Comparison of ENCODE assay signal across 20 cellular contexts in genomic region chr16:54073356-54073755, GRCh38.
"Had no signal": no experiment of that assay in that cellular context is flagged by ENCODE, and none has a peak within 500 bp of the region (broad histone marks: within the 10 kb centered on the region; RNA-seq: fewer than 3 reads in every experiment).

No MANE protein-coding gene starts in this region.

- H3K36me3 Mint-ChIP-seq: natural killer cell treated with Interleukin-12 subunit alpha and Interleukin-12 subunit beta and Interleukin-15 and Interleukin-18, amount 100 ng/mL, for 72 hours had no signal

- DNase-seq: effector CD4-positive, alpha-beta T cell; endodermal cell; erythroblast; foreskin keratinocyte; heart left ventricle; hippocampal formation; mucosa of descending colon; occipital lobe; pancreas; right cardiac atrium; stimulated activated CD4-positive, alpha-beta T cell treated with anti-CD3 and anti-CD28 coated beads, Interleukin-4, amount 100 ng/mL, for 1 hour; stimulated activated naive B cell treated with anti-CD40 and anti-IgM and Interleukin-4, amounts not matched to agents 10 μg/mL and 1 μg/mL and 100 μg/mL, for 72 hours; stimulated activated naive CD8-positive, alpha-beta T cell treated with anti-CD3 and anti-CD28 coated beads, Interleukin-15, amount 100 ng/mL, for 72 hours; testis; upper lobe of right lung had no signal

- H3K27me3 Mint-ChIP-seq: natural killer cell treated with Interleukin-12 subunit alpha and Interleukin-12 subunit beta and Interleukin-15 and Interleukin-18, amount 100 ng/mL, for 72 hours; progenitor cell of endocrine pancreas; stimulated activated naive B cell treated with anti-CD40 and anti-IgM and Interleukin-4, amounts not matched to agents 10 μg/mL and 1 μg/mL and 100 μg/mL, for 72 hours; stimulated activated naive CD8-positive, alpha-beta T cell treated with anti-CD3 and anti-CD28 coated beads, Interleukin-15, amount 100 ng/mL, for 72 hours had no signal

- H3K4me3 Mint-ChIP-seq: endodermal cell; natural killer cell treated with Interleukin-12 subunit alpha and Interleukin-12 subunit beta and Interleukin-15 and Interleukin-18, amount 100 ng/mL, for 72 hours; stimulated activated naive B cell treated with anti-CD40 and anti-IgM and Interleukin-4, amounts not matched to agents 10 μg/mL and 1 μg/mL and 100 μg/mL, for 72 hours; stimulated activated naive CD8-positive, alpha-beta T cell treated with anti-CD3 and anti-CD28 coated beads, Interleukin-15, amount 100 ng/mL, for 72 hours had no signal

- H3K36me3 ChIP-seq: heart left ventricle, pancreas, upper lobe of right lung, vagina had no signal

- H3K9me3 Mint-ChIP-seq: endodermal cell; natural killer cell treated with Interleukin-12 subunit alpha and Interleukin-12 subunit beta and Interleukin-15 and Interleukin-18, amount 100 ng/mL, for 72 hours; stimulated activated naive CD8-positive, alpha-beta T cell treated with anti-CD3 and anti-CD28 coated beads, Interleukin-15, amount 100 ng/mL, for 72 hours had no signal

- H3K27ac Mint-ChIP-seq: endodermal cell; natural killer cell treated with Interleukin-12 subunit alpha and Interleukin-12 subunit beta and Interleukin-15 and Interleukin-18, amount 100 ng/mL, for 72 hours; progenitor cell of endocrine pancreas; stimulated activated naive B cell treated with anti-CD40 and anti-IgM and Interleukin-4, amounts not matched to agents 10 μg/mL and 1 μg/mL and 100 μg/mL, for 72 hours; stimulated activated naive CD8-positive, alpha-beta T cell treated with anti-CD3 and anti-CD28 coated beads, Interleukin-15, amount 100 ng/mL, for 72 hours had no signal

- H3K4me1 ChIP-seq: pancreas, testis, tibial nerve, upper lobe of right lung, vagina had no signal

- H3K4me3 ChIP-seq: coronary artery, heart left ventricle, mucosa of descending colon, pancreas, testis, tibial nerve, upper lobe of right lung, vagina had no signal

- H3K4me1 Mint-ChIP-seq: stimulated activated naive CD8-positive, alpha-beta T cell treated with anti-CD3 and anti-CD28 coated beads, Interleukin-15, amount 100 ng/mL, for 72 hours had no signal

- H3K27me3 ChIP-seq: foreskin keratinocyte, heart left ventricle, pancreas, testis, tibial nerve, upper lobe of right lung, vagina had no signal

- ATAC-seq: foreskin keratinocyte; heart left ventricle; mucosa of descending colon; natural killer cell treated with Interleukin-12 subunit alpha and Interleukin-12 subunit beta and Interleukin-15 and Interleukin-18, amount 100 ng/mL, for 72 hours; pancreas; right cardiac atrium; stimulated activated naive B cell treated with anti-CD40 and anti-IgM and Interleukin-4, amounts not matched to agents 10 μg/mL and 1 μg/mL and 100 μg/mL, for 72 hours; stimulated activated naive CD8-positive, alpha-beta T cell treated with anti-CD3 and anti-CD28 coated beads, Interleukin-15, amount 100 ng/mL, for 72 hours; upper lobe of right lung had no signal

- H3K9me3 ChIP-seq: heart left ventricle, mucosa of descending colon, pancreas, testis, tibial nerve, upper lobe of right lung, vagina had no signal

- H3K27ac ChIP-seq: coronary artery, foreskin keratinocyte, heart left ventricle, pancreas, testis, tibial nerve, upper lobe of right lung, vagina had no signal
